In the genomic region with DNA sequence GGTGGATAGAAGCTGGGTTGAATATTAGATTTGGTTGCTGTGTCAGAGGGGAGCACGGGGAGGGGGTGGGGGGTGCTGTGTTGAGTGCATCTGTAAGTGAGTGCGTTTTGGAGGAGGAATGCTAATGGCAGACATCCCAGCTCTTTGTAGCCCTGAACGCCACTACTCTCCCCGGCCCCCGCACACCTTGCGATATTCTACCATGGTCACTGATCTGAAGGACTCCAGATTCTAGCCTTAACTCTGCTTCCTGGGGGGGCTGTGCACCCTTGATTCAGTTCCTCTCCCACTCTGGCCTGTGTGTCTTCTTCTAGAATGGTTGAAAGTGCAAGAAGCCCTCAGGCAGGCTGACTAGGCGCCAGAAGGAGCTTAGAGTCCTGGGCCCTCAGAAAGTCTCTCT, we compare ENCODE assay signal across 14 cellular contexts. TPM values are rescaled to one million over a fixed set of nuclear protein-coding genes. Genes with fewer than 3 reads are reported as not detected.
DNase-seq lines count a peak whose midpoint lies in the region; ATAC-seq and TF ChIP-seq lines count a peak whose summit lies in the region.
"Had no signal": no experiment of that assay in that cellular context is flagged by ENCODE, and none has a peak within 500 bp of the region (broad histone marks: within the 10 kb centered on the region; RNA-seq: fewer than 3 reads in every experiment).

No MANE protein-coding gene starts in this region.

- H3K4me1 Mint-ChIP-seq in neural crest cell, result no peaks in the 10 kb centered on the region

- 78% methylated on average over 7 of the region's 7 CpGs for WGBS in right cardiac atrium
- 78 to 88% (median 85%) methylated on average over 7 of the region's 7 CpGs for WGBS in spleen, 5 donors

- H3K27ac ChIP-seq in right cardiac atrium (ENCODE audit: low read length) (no peak overlapping the region), spleen (no peak overlapping the region)

- H3K9me3 Mint-ChIP-seq in neural crest cell, result no peaks in the 10 kb centered on the region
- H3K9me3 Mint-ChIP-seq: CD4-positive, alpha-beta T cell; GM23338 had no signal

- H3K4me3 Mint-ChIP-seq in neural crest cell, result no peak overlapping the region
- H3K4me3 Mint-ChIP-seq: CD4-positive, alpha-beta T cell; GM23338 had no signal

- H3K27ac Mint-ChIP-seq in neural crest cell (ENCODE audit: unreplicated experiment), result peak overlapping the region; percentile 46
- H3K27ac Mint-ChIP-seq: CD4-positive, alpha-beta T cell; GM23338 had no signal

- H3K9me3 ChIP-seq in right cardiac atrium (ENCODE audit: control insufficient read depth, low read length) (no peaks in the 10 kb centered on the region), spleen (no peaks in the 10 kb centered on the region)
- H3K9me3 ChIP-seq: BE2C, Caco-2 had no signal

- no peak for TF ChIP-seq POLR2A in spleen (IDR thresholded peaks at IDR 0.05)

- intact Hi-C loops in cardiac septum (cut with DNase I) (no loop called here), right cardiac atrium (cut with DNase I) (no loop called here), spleen (cut with DNase I; ENCODE audit: low total_unique reads) (no loop called here)

- H3K27me3 Mint-ChIP-seq in neural crest cell (ENCODE audit: low read depth), result peaks cover 27% of the 10 kb centered on the region

- no peaks in the 10 kb centered on the region for H3K36me3 Mint-ChIP-seq in neural crest cell (ENCODE audit: low read depth)

- no peak for ATAC-seq in right cardiac atrium
- ATAC-seq in GM21529 (IDR thresholded peaks at IDR 0.05; ENCODE audit: unreplicated experiment), result no peak
- no peak for ATAC-seq in GM19452 (IDR thresholded peaks at IDR 0.05; ENCODE audit: unreplicated experiment)
- ATAC-seq: GM23338 had no signal

- H3K27me3 ChIP-seq in right cardiac atrium (ENCODE audit: control insufficient read depth, insufficient read depth) (no peaks in the 10 kb centered on the region), spleen (replicated peaks in 1 of 7) (peaks cover 0 to 47% (median 0%) of the 10 kb centered on the region in 7 donors)

- DNase-seq in cardiac septum (ENCODE audit: low spot score) (peak; percentile 59), right cardiac atrium (no peak), neural crest cell (ENCODE audit: low read depth, low spot score) (no peak), spleen (peak; percentile 28)
- DNase-seq: ACHN; BE2C; C1 segment of cervical spinal cord; Caco-2; CD4-positive, alpha-beta T cell; HCEC 1CT; IMR-90 had no signal

- no peak overlapping the region for H3K4me3 ChIP-seq in right cardiac atrium (ENCODE audit: low read length)
- no peak overlapping the region for H3K4me3 ChIP-seq in spleen
- H3K4me3 ChIP-seq: GM23338 had no signal

- TF ChIP-seq CTCF in neural crest cell (conservative IDR thresholded peaks at IDR 0.05) (no peak), spleen (IDR thresholded peaks at IDR 0.05 in 8 of 11, conservative IDR thresholded peaks at IDR 0.05 in 3 of 11) (no peak)

- H3K36me3 ChIP-seq in spleen, result no peaks in the 10 kb centered on the region
- H3K36me3 ChIP-seq: BE2C had no signal

- H3K4me1 ChIP-seq in right cardiac atrium (ENCODE audit: control insufficient read depth, insufficient read depth, low read length) (no peaks in the 10 kb centered on the region), spleen (peaks cover 0 to 4% (median 0%) of the 10 kb centered on the region in 6 donors)
- H3K4me1 ChIP-seq: BE2C had no signal

RNA-seq across cellular contexts. Expression of gene GLP1R, which starts 7.1 kb away (rescaled TPM):
- 0.08 TPM for total RNA-seq in cardiac septum
- total RNA-seq in right cardiac atrium, result 1 to 10 TPM; 3.1 to 9.4 (median 4.7) TPM
- polyA plus RNA-seq in right cardiac atrium, result 3.5 TPM
- total RNA-seq in neural crest cell, result 0.65 and 0.89 TPM in 2 replicates
- total RNA-seq in spleen, result under 1 TPM in 1 of 7 donors, not detected in 6; 0.11 TPM
- not detected for polyA plus RNA-seq in spleen
- total RNA-seq: Caco-2; CD4-positive, alpha-beta T cell; IMR-90 had no signal
- polyA plus RNA-seq: IMR-90 had no signal

RNA-seq across cellular contexts. Expression of gene SAYSD1, which starts 59.3 kb away (rescaled TPM):
- total RNA-seq in cardiac septum (6.7 TPM), right cardiac atrium (10 to 100 TPM in 2 of 4 donors, 1 to 10 TPM in 2; 8.3 to 11.7 (median 9.9) TPM), neural crest cell (13.4 and 13.5 TPM in 2 replicates), spleen (10 to 100 TPM in 6 of 7 donors, 1 to 10 TPM in 1; 8.1 to 14.2 (median 13.5) TPM)
- polyA plus RNA-seq in right cardiac atrium (12.6 TPM), spleen (10 to 100 TPM; 12.8 to 13.6 (median 12.9) TPM)

Comparison
In these comparisons a context has a peak if more than half of its experiments do, and no peak if none do; other contexts are left out.
1. DNase-seq: peak in cardiac septum (single experiment) and spleen (single experiment); none in right cardiac atrium (0 of 3) and neural crest cell (single experiment).